8 cellular contexts compared by ENCODE assay signal in the genomic region with DNA sequence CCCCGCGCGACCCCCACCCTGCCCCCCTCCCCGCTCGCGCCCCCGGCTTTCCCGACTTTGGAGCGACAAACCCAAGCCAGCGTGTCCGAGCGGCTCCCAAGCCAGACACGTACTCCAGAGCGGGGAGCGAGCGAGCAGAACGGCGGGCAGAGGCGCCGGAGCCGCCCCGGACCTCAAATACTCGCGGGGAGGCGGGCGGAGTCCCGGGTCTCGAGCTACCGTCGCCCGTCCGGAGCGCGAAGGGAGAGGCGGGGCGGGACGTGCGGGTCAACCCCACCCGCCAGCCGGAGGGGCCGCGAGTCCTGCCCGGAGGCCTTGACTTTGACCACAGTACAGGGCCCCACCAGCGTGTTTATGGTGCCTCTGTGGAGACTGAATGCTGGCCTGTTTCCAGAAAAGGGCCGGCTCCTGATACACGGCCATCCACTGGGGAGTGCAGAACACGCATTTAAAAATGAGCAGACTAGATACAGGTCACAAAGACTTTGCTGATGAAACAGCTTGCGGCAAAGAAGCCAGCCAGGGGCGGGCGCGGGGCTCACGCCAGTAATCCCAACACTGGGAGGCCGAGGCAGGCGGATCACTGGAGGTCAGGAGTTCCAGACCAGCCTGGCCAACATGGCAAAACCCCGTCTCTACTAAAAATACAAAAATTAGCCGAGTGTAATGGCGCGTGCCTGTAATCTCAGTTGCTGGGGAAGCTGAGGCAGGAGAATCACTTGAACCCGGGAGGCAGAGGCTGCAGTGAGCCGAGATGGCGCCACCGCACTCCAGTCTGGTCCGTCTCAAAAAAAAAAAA. TPM values are rescaled to one million over a fixed set of nuclear protein-coding genes. Genes with fewer than 3 reads are reported as not detected.
DNase-seq lines count a peak whose midpoint lies in the region; ATAC-seq and TF ChIP-seq lines count a peak whose summit lies in the region.

A gene (minus strand): TSS at position 148 of the 799 bp plus-strand sequence. CDS start 12,235 bp downstream, outside the sequence.

- H3K4me1 Mint-ChIP-seq in activated CD8-positive, alpha-beta T cell treated with anti-CD3 and anti-CD28 coated beads for 36 hours (ENCODE audit: low read depth) = peaks cover 52% of the 10 kb centered on the region

- no peaks in the 10 kb centered on the region for H3K27me3 Mint-ChIP-seq in activated CD8-positive, alpha-beta T cell treated with anti-CD3 and anti-CD28 coated beads for 36 hours

- CTCF ChIA-PET in activated CD8-positive, alpha-beta T cell treated with anti-CD3 and anti-CD28 coated beads for 36 hours (lab: Charles Lee) = interaction anchor here (0.7 to 1.6 kb wide), 6 partner anchors 15 to 181 kb away, joined by 3 to 6 read pairs (median 4); no protein-coding TSS in a partner anchor

- peaks cover 13% of the 10 kb centered on the region for H3K4me1 ChIP-seq in ectodermal cell (ENCODE audit: control insufficient read depth, insufficient read depth, low read length)

- peak within 1 kb of the TSS; percentile 56 for H3K4me3 ChIP-seq in ectodermal cell (ENCODE audit: insufficient read depth, low read depth, low read length)

- POLR2A ChIA-PET in activated CD8-positive, alpha-beta T cell treated with anti-CD3 and anti-CD28 coated beads for 36 hours (lab: Charles Lee) = interaction anchor here (0.8 to 1.5 kb wide), 8 partner anchors 11 to 130 kb away, joined by 3 to 7 read pairs (median 4); a partner anchor contains a TSS

- H3K9me3 Mint-ChIP-seq in activated CD8-positive, alpha-beta T cell treated with anti-CD3 and anti-CD28 coated beads for 36 hours = no peaks in the 10 kb centered on the region

- DNase-seq in GDM1 (lab: John Stamatoyannopoulos, UW) (peak; percentile 62), MV-4-11 (lab: John Stamatoyannopoulos, UW) (peak; percentile 57), left lobe of liver (ENCODE audit: low spot score) (peak; percentile 93)
- peak; percentile 36 for DNase-seq in activated CD8-positive, alpha-beta T cell treated with anti-CD3 and anti-CD28 coated beads for 36 hours
- DNase-seq in stimulated activated CD4-positive, alpha-beta T cell treated with anti-CD3 and anti-CD28 coated beads, Interleukin-1b, Interleukin-23, amount 100 ng/mL, for 48 hours = peak; percentile 36

- intact Hi-C loops in activated CD8-positive, alpha-beta T cell treated with anti-CD3 and anti-CD28 coated beads for 36 hours (cut with micrococcal nuclease) = no loop called here

- TF ChIP-seq CTCF in activated CD8-positive, alpha-beta T cell treated with anti-CD3 and anti-CD28 coated beads for 36 hours (IDR thresholded peaks at IDR 0.05) = no peak

- peaks cover 26% of the 10 kb centered on the region for H3K27me3 ChIP-seq in ectodermal cell (ENCODE audit: control insufficient read depth, insufficient read depth, low read length, poor library complexity, severe bottlenecking)

- peak within 1 kb of the TSS; percentile 83 for H3K4me3 Mint-ChIP-seq in activated CD8-positive, alpha-beta T cell treated with anti-CD3 and anti-CD28 coated beads for 36 hours

- no peaks in the 10 kb centered on the region for H3K36me3 ChIP-seq in ectodermal cell (ENCODE audit: control insufficient read depth, insufficient read depth, low read length)

- H3K36me3 Mint-ChIP-seq in activated CD8-positive, alpha-beta T cell treated with anti-CD3 and anti-CD28 coated beads for 36 hours (ENCODE audit: low read depth) = peaks cover 4% of the 10 kb centered on the region

- no peak within 1 kb of the TSS for H3K27ac ChIP-seq in ectodermal cell (ENCODE audit: insufficient read depth, low read depth, low read length, poor library complexity, severe bottlenecking)

- WGBS in ectodermal cell, 2 experiments = 17% methylated on average over 63 of the region's 63 CpGs

- H3K9me3 ChIP-seq in ectodermal cell (ENCODE audit: control insufficient read depth, low read length) = no peaks in the 10 kb centered on the region

- peak within 1 kb of the TSS; percentile 90 for H3K27ac Mint-ChIP-seq in activated CD8-positive, alpha-beta T cell treated with anti-CD3 and anti-CD28 coated beads for 36 hours

- ATAC-seq in activated CD8-positive, alpha-beta T cell treated with anti-CD3 and anti-CD28 coated beads for 36 hours = peak; percentile 58
- ATAC-seq in left lobe of liver (peak; percentile 88), HG03025 (IDR thresholded peaks at IDR 0.05; ENCODE audit: low FRiP score, unreplicated experiment) (no peak), HG03442 (IDR thresholded peaks at IDR 0.05; ENCODE audit: unreplicated experiment) (no peak)

RNA-seq across cellular contexts. Expression of the gene that starts here (rescaled TPM):
- total RNA-seq in activated CD8-positive, alpha-beta T cell treated with anti-CD3 and anti-CD28 coated beads for 36 hours = 10 to 100 TPM; 52.2 to 53.8 TPM
- 15.6 TPM for polyA plus RNA-seq in ectodermal cell (2013, experiment 1 of 4)
- 14.4 TPM for polyA plus RNA-seq in ectodermal cell (2013, experiment 2 of 4)
- polyA plus RNA-seq in ectodermal cell (2013, experiment 3 of 4) = 10.6 TPM
- 12.5 TPM for polyA plus RNA-seq in ectodermal cell (2013, experiment 4 of 4)
- total RNA-seq in left lobe of liver = 31.8 TPM

Comparison
In these comparisons a context has a peak if more than half of its experiments do, and no peak if none do; other contexts are left out.
1. DNase-seq: peak in every context shown above with its lines; median percentile 93 in left lobe of liver; 62 in GDM1; 57 in MV-4-11; 36 in activated CD8-positive, alpha-beta T cell treated with anti-CD3 and anti-CD28 coated beads for 36 hours; 36 in stimulated activated CD4-positive, alpha-beta T cell treated with anti-CD3 and anti-CD28 coated beads, Interleukin-1b, Interleukin-23, amount 100 ng/mL, for 48 hours.
2. ATAC-seq: peak in activated CD8-positive, alpha-beta T cell treated with anti-CD3 and anti-CD28 coated beads for 36 hours (single experiment) and left lobe of liver (single experiment); none in HG03025 (single experiment) and HG03442 (single experiment).